In the genomic region with DNA sequence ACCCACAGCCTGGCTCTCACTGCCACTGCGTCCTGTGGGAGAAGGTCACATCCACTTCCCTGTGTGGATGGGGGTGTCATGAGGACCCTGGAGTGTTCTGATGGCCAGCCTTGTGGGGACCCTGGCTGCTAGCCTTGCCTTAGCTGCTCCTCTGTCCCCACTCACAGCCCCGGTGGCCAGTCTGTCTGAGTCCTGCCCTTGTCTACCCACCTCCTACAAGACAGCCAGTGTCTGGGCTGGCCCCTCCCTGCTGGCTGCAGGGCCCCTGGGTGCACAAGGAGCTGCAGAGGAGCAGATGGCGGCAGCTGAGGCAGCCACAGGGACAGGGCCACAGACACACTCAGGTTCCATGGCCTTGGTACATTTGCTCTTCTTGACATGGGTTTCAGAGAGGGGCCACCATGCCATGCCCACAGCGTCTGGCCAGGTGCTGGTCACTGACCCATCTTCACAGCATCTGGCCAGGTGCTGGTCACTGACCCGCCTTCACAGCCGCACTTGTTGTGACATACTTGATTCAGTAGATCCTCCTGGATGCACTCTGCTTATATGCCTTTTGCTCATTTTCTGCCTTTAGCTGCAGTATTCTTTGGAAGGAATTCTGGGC, we compare ENCODE assay signal across 15 cellular contexts.
A peak's percentile ranks its signal among the peaks of the same experiment; 100 is the strongest.
DNase-seq lines count a peak whose midpoint lies in the region; TF ChIP-seq lines count a peak whose summit lies in the region.
"Had no signal": no experiment of that assay in that cellular context is flagged by ENCODE, and none has a peak within 500 bp of the region (broad histone marks: within the 10 kb centered on the region; RNA-seq: fewer than 3 reads in every experiment).

No MANE protein-coding gene starts in this region.

- no peak overlapping the region for H3K4me3 Mint-ChIP-seq in Caco-2 (ENCODE audit: unreplicated experiment)
- H3K4me3 Mint-ChIP-seq: CD4-positive, CD25-positive, alpha-beta regulatory T cell; GM23338; IgD-negative memory B cell had no signal

- CTCF ChIA-PET in Caco-2 (lab: Charles Lee) = no interaction called here

- H3K4me3 ChIP-seq in BLaER1 (no peak overlapping the region), esophagus muscularis mucosa (no peak overlapping the region), Caco-2 (ENCODE audit: low read depth, low read length) (no peak overlapping the region), hepatocyte (no peak overlapping the region)
- H3K4me3 ChIP-seq: A549, GM23338 had no signal

- BruUV-seq in Caco-2 (replicated peaks; lab: Mats Ljungman, UMichigan) = no TSS peak

- H3K36me3 Mint-ChIP-seq in Caco-2 (ENCODE audit: insufficient read depth, unreplicated experiment) = no peaks in the 10 kb centered on the region
- H3K36me3 Mint-ChIP-seq: CD4-positive, CD25-positive, alpha-beta regulatory T cell; IgD-negative memory B cell had no signal

- no peak for TF ChIP-seq EP300 in esophagus muscularis mucosa (IDR thresholded peaks at IDR 0.05)

- TF ChIP-seq CTCF in esophagus muscularis mucosa (IDR thresholded peaks at IDR 0.05) (no peak), Caco-2 (IDR thresholded peaks at IDR 0.05; ENCODE audit: insufficient read depth in 1 of 2, low read depth in 1 of 2, low read length in 1 of 2, severe bottlenecking in 1 of 2, unreplicated experiment in 1 of 2) (no peak), hepatocyte (IDR thresholded peaks at IDR 0.05; ENCODE audit: poor library complexity) (no peak)

- POLR2A ChIA-PET in Caco-2 (lab: Charles Lee) = no interaction called here

- H3K27me3 ChIP-seq in BLaER1 (no peaks in the 10 kb centered on the region), esophagus muscularis mucosa (no peaks in the 10 kb centered on the region), Caco-2 (replicated peaks; ENCODE audit: control insufficient read depth, insufficient read depth, low read length) (no peaks in the 10 kb centered on the region; the same call in 1 of the 2 replicates), hepatocyte (no peaks in the 10 kb centered on the region)

- no peaks in the 10 kb centered on the region for H3K9me2 ChIP-seq in hepatocyte (replicated peaks; ENCODE audit: insufficient read depth)

- H3K27ac ChIP-seq in BLaER1 (no peak overlapping the region), esophagus muscularis mucosa (replicated peaks in 1 of 4) (no peak overlapping the region), hepatocyte (no peak overlapping the region)
- H3K27ac ChIP-seq: A549 had no signal

- H4K20me1 ChIP-seq in BLaER1 = peaks cover 64% of the 10 kb centered on the region
- H4K20me1 ChIP-seq in hepatocyte (ENCODE audit: insufficient read depth, poor library complexity, severe bottlenecking) = no peaks in the 10 kb centered on the region

- H3K4me1 Mint-ChIP-seq in Caco-2 (ENCODE audit: low read depth, unreplicated experiment) = no peaks in the 10 kb centered on the region
- H3K4me1 Mint-ChIP-seq: CD4-positive, CD25-positive, alpha-beta regulatory T cell; IgD-negative memory B cell had no signal

- WGBS in esophagus muscularis mucosa = 84% methylated on average over 4 of the region's 6 CpGs
- WGBS in hepatocyte (ENCODE audit: low lambda C conversion rate, missing lambda C conversion rate) = 94% methylated on average over 6 of the region's 6 CpGs

- no peak overlapping the region for H2AFZ ChIP-seq in hepatocyte
- H2AFZ ChIP-seq: GM23338 had no signal

- H3K4me2 ChIP-seq in BLaER1 = 0 out of 2 replicates have a peak overlapping the region, but pooled peaks have one; percentile 84
- H3K4me2 ChIP-seq in hepatocyte = no peak overlapping the region
- H3K4me2 ChIP-seq: A549, GM23338 had no signal

- 0 out of 2 replicates have a peak, but pooled peaks cover 8% of the 10 kb centered on the region for H3K9me3 ChIP-seq in BLaER1
- no peaks in the 10 kb centered on the region for H3K9me3 ChIP-seq in esophagus muscularis mucosa
- no peaks in the 10 kb centered on the region for H3K9me3 ChIP-seq in Caco-2
- no peaks in the 10 kb centered on the region for H3K9me3 ChIP-seq in hepatocyte (ENCODE audit: low read depth)
- H3K9me3 ChIP-seq: A549 had no signal

- intact Hi-C loops in esophagus muscularis mucosa (cut with DNase I) = no loop called here
- intact Hi-C loops in posterior vena cava (cut with DNase I) = no loop called here
- intact Hi-C loops in Caco-2 (cut with micrococcal nuclease; ENCODE audit: unreplicated experiment) = no loop called here

- TF ChIP-seq POLR2A in esophagus muscularis mucosa (IDR thresholded peaks at IDR 0.05; ENCODE audit: low read depth) = no peak

- H3K36me3 ChIP-seq in BLaER1 (peaks cover 19% of the 10 kb centered on the region), esophagus muscularis mucosa (no peaks in the 10 kb centered on the region), Caco-2 (ENCODE audit: control insufficient read depth, insufficient read depth, low read length) (no peaks in the 10 kb centered on the region), hepatocyte (replicated peaks; ENCODE audit: insufficient read depth, low read depth) (no peaks in the 10 kb centered on the region)

- H3K27ac Mint-ChIP-seq in Caco-2 (ENCODE audit: unreplicated experiment) = no peak overlapping the region
- H3K27ac Mint-ChIP-seq: GM23338 had no signal

- no peak overlapping the region for H3K9ac ChIP-seq in BLaER1

- H3K9me3 Mint-ChIP-seq in Caco-2 (ENCODE audit: unreplicated experiment) = no peaks in the 10 kb centered on the region
- H3K9me3 Mint-ChIP-seq: CD4-positive, CD25-positive, alpha-beta regulatory T cell; GM23338; IgD-negative memory B cell had no signal

- H3K4me1 ChIP-seq in BLaER1 = peaks cover 65% of the 10 kb centered on the region
- no peaks in the 10 kb centered on the region for H3K4me1 ChIP-seq in esophagus muscularis mucosa
- no peaks in the 10 kb centered on the region for H3K4me1 ChIP-seq in Caco-2
- no peaks in the 10 kb centered on the region for H3K4me1 ChIP-seq in hepatocyte (ENCODE audit: insufficient read depth)
- H3K4me1 ChIP-seq: A549 had no signal

- DNase-seq in AG20443 (ENCODE audit: low spot score) (peak; percentile 4), esophagus muscularis mucosa (ENCODE audit: extremely low spot score) (peak; percentile 82), posterior vena cava (ENCODE audit: low spot score) (peak; percentile 68), Caco-2 (no peak), superior temporal gyrus (ENCODE audit: extremely low spot score) (no peak), hepatocyte (ENCODE audit: low spot score) (no peak), SKM-1 treated with dmso at 0.1 percent for 144 hours (lab: John Stamatoyannopoulos, UW; ENCODE audit: unreplicated experiment) (no peak)
- DNase-seq: Calu3; CD4-positive, CD25-positive, alpha-beta regulatory T cell; DMS79; EL had no signal

- H3K27me3 Mint-ChIP-seq in Caco-2 (ENCODE audit: insufficient read depth, unreplicated experiment) = peaks cover 4% of the 10 kb centered on the region
- H3K27me3 Mint-ChIP-seq: CD4-positive, CD25-positive, alpha-beta regulatory T cell; IgD-negative memory B cell had no signal

- H3K79me2 ChIP-seq in hepatocyte = no peaks in the 10 kb centered on the region

Comparison
In these comparisons a context has a peak if more than half of its experiments do, and no peak if none do; other contexts are left out.
1. DNase-seq: peak in AG20443 (single experiment), esophagus muscularis mucosa (single experiment) and posterior vena cava (single experiment); none in Caco-2 (0 of 2), superior temporal gyrus (single experiment), hepatocyte (single experiment) and SKM-1 treated with dmso at 0.1 percent for 144 hours (single experiment).